ENCODE assay signal across 3 cellular contexts in the genomic region with DNA sequence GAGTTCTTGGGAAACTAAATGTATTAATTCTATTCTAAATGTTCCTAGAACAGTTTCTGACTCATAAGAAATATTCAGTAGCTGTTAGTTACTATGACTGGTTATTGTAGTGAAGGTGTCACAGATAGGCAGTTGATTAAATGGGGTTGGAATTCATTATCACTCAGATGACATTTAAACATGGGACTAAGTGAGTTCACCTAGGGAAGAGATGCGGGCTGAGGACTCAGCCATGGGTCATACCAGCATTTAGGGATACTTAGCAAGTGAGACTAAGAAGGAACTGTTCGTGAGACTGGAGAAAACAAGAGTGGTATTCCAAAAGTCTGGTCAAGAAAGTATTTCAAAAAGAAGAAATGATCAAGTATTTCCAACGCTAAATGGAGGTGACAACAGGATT.
"Had no signal": no experiment of that assay in that cellular context is flagged by ENCODE, and none has a peak within 500 bp of the region (broad histone marks: within the 10 kb centered on the region; RNA-seq: fewer than 3 reads in every experiment).

No MANE protein-coding gene starts in this region.

- H3K4me3 ChIP-seq: GM12878 had no signal

- ATAC-seq: GM12878 had no signal

- DNase-seq: GDM1, GF-D8 had no signal
